ENCODE assay signal across 17 cellular contexts in the genomic region with DNA sequence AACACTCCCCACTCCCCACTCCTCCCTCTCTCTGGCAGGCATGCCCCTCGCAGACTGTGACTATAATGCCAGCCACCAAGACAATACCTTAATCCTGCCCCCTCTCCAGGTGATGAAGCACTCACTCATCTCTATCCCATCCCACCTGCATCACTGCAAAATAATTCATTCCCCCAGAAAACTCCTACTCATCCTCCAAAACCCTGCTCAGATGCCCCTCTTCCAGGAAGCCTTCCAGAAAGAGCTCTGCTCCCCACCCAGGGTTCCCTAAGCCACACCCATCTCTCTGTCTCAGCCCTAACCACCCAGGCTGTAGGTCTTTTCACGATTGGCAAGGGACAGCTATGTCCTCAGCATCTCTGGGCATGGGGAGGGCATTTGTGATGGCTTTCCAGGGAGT. TPM values are rescaled to one million over a fixed set of nuclear protein-coding genes. Genes with fewer than 3 reads are reported as not detected.
DNase-seq lines count a peak whose midpoint lies in the region; FAIRE-seq and TF ChIP-seq lines count a peak whose summit lies in the region.
"Had no signal": no experiment of that assay in that cellular context is flagged by ENCODE, and none has a peak within 500 bp of the region (broad histone marks: within the 10 kb centered on the region; RNA-seq: fewer than 3 reads in every experiment).

No MANE protein-coding gene starts in this region.

- peak; percentile 41 for DNase-seq in NCI-H82 (lab: John Stamatoyannopoulos, UW)
- no peak for DNase-seq in NCI-H82 treated with DMSO at 0.1 percent for 48 hours (lab: John Stamatoyannopoulos, UW; ENCODE audit: unreplicated experiment)
- no peak for DNase-seq in astrocyte (ENCODE audit: low read depth)
- DNase-seq in neural progenitor cell (ENCODE audit: low spot score), result no peak
- DNase-seq in mesenteric fat pad (ENCODE audit: low spot score), result no peak
- no peak for DNase-seq in NCI-H1092 (lab: John Stamatoyannopoulos, UW)
- DNase-seq in DMS79 treated with DMSO at 0.1 percent for 48 hours (lab: John Stamatoyannopoulos, UW), result no peak
- DNase-seq: CD4-positive, alpha-beta memory T cell; DMS153; GF-D8 had no signal

- no peaks in the 10 kb centered on the region for H3K4me1 ChIP-seq in astrocyte (ENCODE audit: insufficient read depth, low read length)
- peaks cover 63% of the 10 kb centered on the region for H3K4me1 ChIP-seq in neural progenitor cell
- H3K4me1 ChIP-seq: BLaER1, HAP-1 had no signal

- H3K36me3 Mint-ChIP-seq in astrocyte (ENCODE audit: low read depth, unreplicated experiment) (no peaks in the 10 kb centered on the region), neural progenitor cell (no peaks in the 10 kb centered on the region)
- H3K36me3 Mint-ChIP-seq: CD14-positive monocyte; CD4-positive, alpha-beta memory T cell had no signal

- H3K27me3 ChIP-seq in astrocyte (ENCODE audit: insufficient read depth, low read length), result peaks cover 44% of the 10 kb centered on the region
- no peaks in the 10 kb centered on the region for H3K27me3 ChIP-seq in neural progenitor cell
- H3K27me3 ChIP-seq: BLaER1 had no signal

- peaks cover 2% of the 10 kb centered on the region for H3K4me1 Mint-ChIP-seq in astrocyte (ENCODE audit: low read depth, unreplicated experiment)
- H3K4me1 Mint-ChIP-seq in neural progenitor cell, result peaks cover 47% of the 10 kb centered on the region
- H3K4me1 Mint-ChIP-seq: CD14-positive monocyte had no signal

- H3K9me3 Mint-ChIP-seq in astrocyte (ENCODE audit: unreplicated experiment) (no peaks in the 10 kb centered on the region), neural progenitor cell (no peaks in the 10 kb centered on the region)
- H3K9me3 Mint-ChIP-seq: CD14-positive monocyte; CD4-positive, alpha-beta memory T cell had no signal

- H3K4me2 ChIP-seq in astrocyte (ENCODE audit: low read length) (no peak overlapping the region), neural progenitor cell (no peak overlapping the region)
- H3K4me2 ChIP-seq: BLaER1 had no signal

- H3K27ac Mint-ChIP-seq in astrocyte (ENCODE audit: unreplicated experiment) (peak overlapping the region; percentile 53), neural progenitor cell (peak overlapping the region; percentile 21)
- H3K27ac Mint-ChIP-seq: CD4-positive, alpha-beta memory T cell had no signal

- peaks cover 51% of the 10 kb centered on the region for H3K27me3 Mint-ChIP-seq in astrocyte (ENCODE audit: low read depth, unreplicated experiment)
- H3K27me3 Mint-ChIP-seq in neural progenitor cell (ENCODE audit: insufficient read depth, low read depth), result peaks cover 21% of the 10 kb centered on the region

- H2AFZ ChIP-seq in astrocyte (ENCODE audit: low read depth, low read length) (no peak overlapping the region), neural progenitor cell (replicated peaks) (no peak overlapping the region)

- no peak overlapping the region for H3K27ac ChIP-seq in astrocyte (ENCODE audit: low read depth, low read length)
- H3K27ac ChIP-seq in neural progenitor cell, result no peak overlapping the region
- H3K27ac ChIP-seq: 22Rv1, BLaER1 had no signal

- peaks cover 34% of the 10 kb centered on the region for H3F3A ChIP-seq in neural progenitor cell (ENCODE audit: low read depth)

- H3K9ac ChIP-seq in astrocyte (ENCODE audit: low read length) (no peak overlapping the region), neural progenitor cell (no peak overlapping the region)
- H3K9ac ChIP-seq: BLaER1 had no signal

- no peaks in the 10 kb centered on the region for H4K20me1 ChIP-seq in astrocyte (ENCODE audit: insufficient read depth, low read length)
- H4K20me1 ChIP-seq in neural progenitor cell (ENCODE audit: low read depth), result no peaks in the 10 kb centered on the region
- H4K20me1 ChIP-seq: BLaER1 had no signal

- H3K4me3 ChIP-seq in astrocyte (ENCODE audit: insufficient read depth, low read depth, low read length) (no peak overlapping the region), neural progenitor cell (no peak overlapping the region)
- H3K4me3 ChIP-seq: BLaER1, HAP-1 had no signal

- no peak overlapping the region for H3K4me3 Mint-ChIP-seq in astrocyte (ENCODE audit: unreplicated experiment)
- no peak overlapping the region for H3K4me3 Mint-ChIP-seq in neural progenitor cell
- H3K4me3 Mint-ChIP-seq: CD14-positive monocyte; CD4-positive, alpha-beta memory T cell had no signal

- H3K9me3 ChIP-seq in astrocyte (ENCODE audit: insufficient read depth, low read depth, low read length) (no peaks in the 10 kb centered on the region), neural progenitor cell (ENCODE audit: low read depth) (no peaks in the 10 kb centered on the region)
- H3K9me3 ChIP-seq: BLaER1, HAP-1 had no signal

- H3K79me2 ChIP-seq in astrocyte (ENCODE audit: insufficient read depth, low read length) (no peaks in the 10 kb centered on the region), neural progenitor cell (ENCODE audit: low read depth) (no peaks in the 10 kb centered on the region)

- H3K36me3 ChIP-seq in astrocyte (ENCODE audit: insufficient read depth, low read length), result no peaks in the 10 kb centered on the region
- no peaks in the 10 kb centered on the region for H3K36me3 ChIP-seq in neural progenitor cell
- H3K36me3 ChIP-seq: BLaER1, HAP-1 had no signal

- FAIRE-seq in astrocyte (lab: Jason Lieb, UNC), result no peak

- TF ChIP-seq CTCF in astrocyte (IDR thresholded peaks at IDR 0.05; ENCODE audit: insufficient read depth, low read depth, low read length) (no peak), neural progenitor cell (IDR thresholded peaks at IDR 0.05) (no peak)

RNA-seq across cellular contexts. Expression of gene NR5A1, which starts 17.2 kb away (rescaled TPM):
- total RNA-seq in astrocyte (0.26 TPM in 1 of 2 replicates, not detected in the other), neural progenitor cell (ENCODE audit: low replicate concordance) (1.0 and 3.3 TPM in 2 replicates), mesenteric fat pad (not detected)
- total RNA-seq: A673; CD4-positive, alpha-beta memory T cell; H4 had no signal

RNA-seq across cellular contexts. Expression of gene ADGRD2, which starts 39.7 kb away (rescaled TPM):
- total RNA-seq in astrocyte (not detected in 2 replicates), neural progenitor cell (ENCODE audit: low replicate concordance) (0.13 and 0.43 TPM in 2 replicates), mesenteric fat pad (not detected)
- total RNA-seq: A673; CD4-positive, alpha-beta memory T cell; H4; HT-29 had no signal
